In genomic region chr1:46171872-46172271, GRCh38 we compare ENCODE assay signal across 12 cellular contexts. TPM values are rescaled to one million over a fixed set of nuclear protein-coding genes. Genes with fewer than 3 reads are reported as not detected.
DNase-seq lines count a peak whose midpoint lies in the region; ATAC-seq, FAIRE-seq and TF ChIP-seq lines count a peak whose summit lies in the region.
"Had no signal": no experiment of that assay in that cellular context is flagged by ENCODE, and none has a peak within 500 bp of the region (broad histone marks: within the 10 kb centered on the region; RNA-seq: fewer than 3 reads in every experiment).

No MANE protein-coding gene starts in this region.

- peaks cover 4% of the 10 kb centered on the region for H3K27me3 Mint-ChIP-seq in neural crest cell (ENCODE audit: low read depth)
- peaks cover 0 to 20% of the 10 kb centered on the region in 2 donors for H3K27me3 Mint-ChIP-seq in effector memory CD8-positive, alpha-beta T cell
- H3K27me3 Mint-ChIP-seq in CD8-positive, alpha-beta T cell (ENCODE audit: low read depth) = peaks cover 2% of the 10 kb centered on the region

- CTCF ChIA-PET in CD8-positive, alpha-beta T cell (lab: Charles Lee) = interaction anchor here (3.1 kb wide), 1 partner anchor 134 kb away, joined by 9 read pairs; no protein-coding TSS in a partner anchor

- intact Hi-C loops in CD8-positive, alpha-beta T cell (cut with DNase I, micrococcal nuclease) = no loop called here

- no peak for ATAC-seq in GM21447 (IDR thresholded peaks at IDR 0.05; ENCODE audit: unreplicated experiment)
- ATAC-seq in effector memory CD8-positive, alpha-beta T cell (replicated peaks) = no peak
- ATAC-seq in CD8-positive, alpha-beta T cell = no peak
- ATAC-seq: activated T-cell treated with anti-CD3 and anti-CD28 coated beads, Interleukin-2, amount 50 U/mL, for 4 hours had no signal

- H3K27ac ChIP-seq in C4-2B (peak overlapping the region; percentile 88), Karpas-422 (ENCODE audit: low read length) (no peak overlapping the region)
- H3K27ac ChIP-seq in CD8-positive, alpha-beta T cell (ENCODE audit: low read depth, low read length) = no peak overlapping the region

- H3K36me3 ChIP-seq in Karpas-422 (ENCODE audit: insufficient read depth, low read length) = no peaks in the 10 kb centered on the region
- H3K36me3 ChIP-seq in CD8-positive, alpha-beta T cell (ENCODE audit: insufficient read depth, low read length) = no peaks in the 10 kb centered on the region

- no peak overlapping the region for H3K4me3 Mint-ChIP-seq in neural crest cell
- no peak overlapping the region for H3K4me3 Mint-ChIP-seq in effector memory CD8-positive, alpha-beta T cell
- H3K4me3 Mint-ChIP-seq in CD8-positive, alpha-beta T cell = no peak overlapping the region
- H3K4me3 Mint-ChIP-seq: activated T-cell treated with anti-CD3 and anti-CD28 coated beads, Interleukin-2, amount 50 U/mL, for 4 hours; B cell had no signal

- no peaks in the 10 kb centered on the region for H3K9me3 ChIP-seq in Karpas-422 (ENCODE audit: low read length)
- no peaks in the 10 kb centered on the region for H3K9me3 ChIP-seq in CD8-positive, alpha-beta T cell (ENCODE audit: low read length)

- H3K9ac ChIP-seq in Karpas-422 (ENCODE audit: low read length) = peak overlapping the region; percentile 22

- H4K20me1 ChIP-seq in Karpas-422 (ENCODE audit: insufficient read depth, low read depth, low read length) = no peaks in the 10 kb centered on the region

- H3K4me3 ChIP-seq in Karpas-422 (ENCODE audit: low read length) = no peak overlapping the region
- no peak overlapping the region for H3K4me3 ChIP-seq in CD8-positive, alpha-beta T cell (ENCODE audit: low read depth, low read length)

- no peaks in the 10 kb centered on the region for H3K36me3 Mint-ChIP-seq in neural crest cell (ENCODE audit: low read depth)
- no peaks in the 10 kb centered on the region for H3K36me3 Mint-ChIP-seq in effector memory CD8-positive, alpha-beta T cell (ENCODE audit: insufficient read depth)
- no peaks in the 10 kb centered on the region for H3K36me3 Mint-ChIP-seq in CD8-positive, alpha-beta T cell

- H3K9me2 ChIP-seq in Karpas-422 (replicated peaks; ENCODE audit: insufficient read depth, low read length) = no peaks in the 10 kb centered on the region

- TF ChIP-seq CTCF in C4-2B (conservative IDR thresholded peaks at IDR 0.05) (no peak), neural crest cell (conservative IDR thresholded peaks at IDR 0.05) (no peak)
- no peak for TF ChIP-seq CTCF in CD8-positive, alpha-beta T cell (IDR thresholded peaks at IDR 0.05)

- peak overlapping the region; percentile 34; the same call in 1 of the 2 replicates for H2AFZ ChIP-seq in Karpas-422 (ENCODE audit: low read length)

- H3K27me3 ChIP-seq in Karpas-422 (ENCODE audit: low read length) = no peaks in the 10 kb centered on the region; the same call in 1 of the 2 replicates
- H3K27me3 ChIP-seq in CD8-positive, alpha-beta T cell (ENCODE audit: insufficient read depth, low read length) = no peaks in the 10 kb centered on the region

- POLR2A ChIA-PET in CD8-positive, alpha-beta T cell (lab: Charles Lee) = no interaction called here

- H3K4me1 ChIP-seq in Karpas-422 (ENCODE audit: low read length) = peaks cover 39% of the 10 kb centered on the region
- peaks cover 7% of the 10 kb centered on the region for H3K4me1 ChIP-seq in CD8-positive, alpha-beta T cell (ENCODE audit: insufficient read depth, low read length)

- peaks cover 3% of the 10 kb centered on the region for H3K4me1 Mint-ChIP-seq in neural crest cell
- peaks cover 7 to 8% of the 10 kb centered on the region in 2 donors for H3K4me1 Mint-ChIP-seq in effector memory CD8-positive, alpha-beta T cell (ENCODE audit: low read depth in 2 of 2)
- peaks cover 9% of the 10 kb centered on the region for H3K4me1 Mint-ChIP-seq in CD8-positive, alpha-beta T cell (ENCODE audit: low read depth)

- no peaks in the 10 kb centered on the region for H3K79me2 ChIP-seq in Karpas-422 (ENCODE audit: low read length)

- H3K4me2 ChIP-seq in Karpas-422 (ENCODE audit: low read depth, low read length, poor library complexity, severe bottlenecking) = peak overlapping the region; percentile 33

- DNase-seq in Karpas-422 (no peak), cerebellum (ENCODE audit: low spot score) (peak; percentile 93), neural crest cell (ENCODE audit: low read depth, low spot score) (no peak), RCC 7860 (ENCODE audit: low spot score) (no peak)
- DNase-seq in effector memory CD8-positive, alpha-beta T cell = no peak
- no peak for DNase-seq in CD8-positive, alpha-beta T cell
- DNase-seq: activated T-cell treated with anti-CD3 and anti-CD28 coated beads, Interleukin-2, amount 50 U/mL, for 4 hours; NCI-H1048; small intestine had no signal

- H3K27ac Mint-ChIP-seq in neural crest cell (ENCODE audit: unreplicated experiment) = peak overlapping the region; percentile 13
- no peak overlapping the region for H3K27ac Mint-ChIP-seq in effector memory CD8-positive, alpha-beta T cell
- H3K27ac Mint-ChIP-seq in CD8-positive, alpha-beta T cell = no peak overlapping the region
- H3K27ac Mint-ChIP-seq: B cell had no signal

- FAIRE-seq in RCC 7860 (lab: Jason Lieb, UNC) = no peak
- FAIRE-seq: small intestine had no signal

- no peaks in the 10 kb centered on the region for H3K9me3 Mint-ChIP-seq in neural crest cell
- H3K9me3 Mint-ChIP-seq in effector memory CD8-positive, alpha-beta T cell = no peaks in the 10 kb centered on the region
- H3K9me3 Mint-ChIP-seq in CD8-positive, alpha-beta T cell = no peaks in the 10 kb centered on the region
- H3K9me3 Mint-ChIP-seq: activated T-cell treated with anti-CD3 and anti-CD28 coated beads, Interleukin-2, amount 50 U/mL, for 4 hours had no signal

RNA-seq across cellular contexts. Expression of gene TSPAN1, which starts 3.0 kb away (rescaled TPM):
- total RNA-seq in Karpas-422 (2014; rRNA removed; shearing (Covaris generic); ENCODE audit: low replicate concordance) = not detected in 2 replicates
- total RNA-seq in cerebellum = 1.00 TPM
- not detected in 2 replicates for total RNA-seq in neural crest cell
- total RNA-seq in CD8-positive, alpha-beta T cell = not detected
- total RNA-seq: B cell had no signal

RNA-seq across cellular contexts. Expression of gene P3R3URF, which starts 4.4 kb away (rescaled TPM):
- total RNA-seq in Karpas-422 (2014; rRNA removed; shearing (Covaris generic); ENCODE audit: low replicate concordance) = not detected in 2 replicates
- total RNA-seq in cerebellum (not detected), neural crest cell (not detected in 2 replicates)
- not detected for total RNA-seq in CD8-positive, alpha-beta T cell
- total RNA-seq: activated T-cell treated with anti-CD3 and anti-CD28 coated beads, Interleukin-2, amount 50 U/mL, for 4 hours; B cell had no signal

RNA-seq across cellular contexts. Expression of gene POMGNT1, which starts 26.4 kb away (rescaled TPM):
- 55.0 and 65.1 TPM in 2 replicates for total RNA-seq in Karpas-422 (2014; rRNA removed; shearing (Covaris generic); ENCODE audit: low replicate concordance)
- 34.2 TPM for total RNA-seq in cerebellum
- 80.4 and 86.7 TPM in 2 replicates for total RNA-seq in neural crest cell
- 10 to 100 TPM; 20.3 to 23.4 TPM for total RNA-seq in CD8-positive, alpha-beta T cell

RNA-seq across cellular contexts. Expression of gene LURAP1, which starts 31.3 kb away (rescaled TPM):
- 0.25 TPM in 1 of 2 replicates, not detected in the other for total RNA-seq in Karpas-422 (2014; rRNA removed; shearing (Covaris generic); ENCODE audit: low replicate concordance)
- total RNA-seq in cerebellum (3.1 TPM), neural crest cell (6.0 and 6.2 TPM in 2 replicates)
- total RNA-seq in CD8-positive, alpha-beta T cell = not detected
- total RNA-seq: activated T-cell treated with anti-CD3 and anti-CD28 coated beads, Interleukin-2, amount 50 U/mL, for 4 hours had no signal

RNA-seq across cellular contexts. Expression of gene PIK3R3, which starts 39.4 kb away (rescaled TPM):
- 10.4 and 12.7 TPM in 2 replicates for total RNA-seq in Karpas-422 (2014; rRNA removed; shearing (Covaris generic); ENCODE audit: low replicate concordance)
- total RNA-seq in cerebellum (58.9 TPM), neural crest cell (85.3 and 92.2 TPM in 2 replicates)
- total RNA-seq in CD8-positive, alpha-beta T cell = under 1 TPM; 0.71 to 0.94 TPM
